In the genomic region with DNA sequence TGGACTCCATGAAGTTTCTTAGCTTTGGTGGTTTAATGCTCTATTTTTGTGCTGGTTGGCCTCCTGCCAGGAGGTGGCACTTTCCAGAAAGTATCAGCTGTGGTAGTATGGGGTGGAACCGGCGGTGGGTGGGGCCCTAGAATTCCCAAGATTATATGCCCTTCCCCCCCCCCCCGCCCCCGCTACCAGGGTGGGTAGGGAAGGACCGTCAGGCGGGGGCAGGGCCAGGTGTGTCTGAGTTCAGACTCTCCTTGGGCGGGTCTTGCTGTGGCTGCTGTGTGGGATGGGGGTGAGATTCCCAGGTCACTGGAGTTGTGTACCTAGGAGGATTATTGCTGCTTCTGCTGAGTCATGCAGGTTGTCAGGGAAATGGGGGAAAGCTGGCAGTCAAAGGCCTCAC, we compare ENCODE assay signal across 6 cellular contexts.
DNase-seq lines count a peak whose midpoint lies in the region; ATAC-seq and TF ChIP-seq lines count a peak whose summit lies in the region.
"Not testable (repeated sequence)": the region's sequence is repeated elsewhere in the genome, so short reads cannot be mapped to it uniquely, and the experiment has no call there.

No MANE protein-coding gene starts in this region.

- not testable (repeated sequence) for H3K36me3 Mint-ChIP-seq in Calu3 (ENCODE audit: insufficient read depth, unreplicated experiment); chondrocyte (ENCODE audit: low read depth)

- H3K4me2 ChIP-seq in HCT116 (ENCODE audit: low read length) = peak overlapping the region; percentile 14; the same call in 1 of the 2 replicates
- not testable (repeated sequence) for H3K4me2 ChIP-seq in hepatocyte

- TF ChIP-seq POLR2A in HCT116 (IDR thresholded peaks at IDR 0.05; ENCODE audit: borderline replicate concordance, extremely low read depth, insufficient read depth, insufficient read length) = not testable (repeated sequence)

- CTCF ChIA-PET in Calu3 (lab: Charles Lee); HCT116 (lab: Charles Lee): not testable (repeated sequence)

- not testable (repeated sequence) for H4K20me1 ChIP-seq in HCT116 (ENCODE audit: insufficient read depth); hepatocyte (ENCODE audit: insufficient read depth, poor library complexity, severe bottlenecking)

- H3K4me3 Mint-ChIP-seq in Calu3 (ENCODE audit: low read depth, unreplicated experiment); chondrocyte (ENCODE audit: unreplicated experiment): not testable (repeated sequence)

- H3K27me3 ChIP-seq in HCT116 (ENCODE audit: insufficient read depth, low read length); hepatocyte; mucosa of rectum (ENCODE audit: control insufficient read depth in 2 of 2, insufficient read depth in 2 of 2, low read length in 2 of 2): not testable (repeated sequence)

- H3K27me3 Mint-ChIP-seq in Calu3 (ENCODE audit: unreplicated experiment); chondrocyte (ENCODE audit: low read depth): not testable (repeated sequence)

- peak overlapping the region; percentile 12 for H3K27ac Mint-ChIP-seq in Calu3 (ENCODE audit: unreplicated experiment)
- not testable (repeated sequence) for H3K27ac Mint-ChIP-seq in chondrocyte (ENCODE audit: unreplicated experiment)

- H3K9ac ChIP-seq in HCT116 (ENCODE audit: low read length); mucosa of rectum (ENCODE audit: low read depth in 1 of 2, low read length in 2 of 2): not testable (repeated sequence)

- DNase-seq in Calu3 = peak; percentile 25
- not testable (repeated sequence) for DNase-seq in HCT116 (ENCODE audit: low read depth, low spot score)
- peak; percentile 66 for DNase-seq in NCI-H748 (lab: John Stamatoyannopoulos, UW; ENCODE audit: unreplicated experiment)
- DNase-seq in chondrocyte (ENCODE audit: low spot score) = peak; percentile 28
- DNase-seq in hepatocyte (ENCODE audit: low spot score) = peak; percentile 20

- not testable (repeated sequence) for H3K9me2 ChIP-seq in HCT116 (ENCODE audit: insufficient read depth); hepatocyte (replicated peaks; ENCODE audit: insufficient read depth)

- ATAC-seq in HCT116 = not testable (repeated sequence)

- H3K9me3 ChIP-seq in HCT116 (ENCODE audit: control insufficient read depth in 1 of 2, insufficient read depth in 1 of 2, low read depth in 1 of 2, low read length in 2 of 2); hepatocyte (ENCODE audit: low read depth); mucosa of rectum (ENCODE audit: control insufficient read depth in 2 of 2, low read length in 2 of 2): not testable (repeated sequence)

- not testable (repeated sequence) for H3K4me3 ChIP-seq in HCT116 (replicated peaks in 1 of 2; ENCODE audit: low read depth in 1 of 2, low read length in 2 of 2); hepatocyte; mucosa of rectum (ENCODE audit: low read length in 2 of 2)

- H3K9me3 Mint-ChIP-seq in Calu3 (ENCODE audit: low read depth, unreplicated experiment); chondrocyte (ENCODE audit: low read depth): not testable (repeated sequence)

- H3K27ac ChIP-seq in HCT116 (ENCODE audit: low read depth, low read length); hepatocyte: not testable (repeated sequence)
- H3K27ac ChIP-seq in mucosa of rectum (ENCODE audit: low read depth in 2 of 2, low read length in 2 of 2) = peak overlapping the region; percentile 22 to 43

- not testable (repeated sequence) for H3K36me3 ChIP-seq in HCT116 (ENCODE audit: control insufficient read depth in 1 of 2, insufficient read depth in 2 of 2, low read length in 2 of 2); hepatocyte (replicated peaks; ENCODE audit: insufficient read depth, low read depth); mucosa of rectum (ENCODE audit: control insufficient read depth in 2 of 2, insufficient read depth in 2 of 2, low read length in 2 of 2)

- POLR2A ChIA-PET in HCT116 (lab: Charles Lee) = not testable (repeated sequence)

- H2AFZ ChIP-seq in HCT116 (ENCODE audit: low read depth, low read length, poor library complexity, severe bottlenecking); hepatocyte: not testable (repeated sequence)

- TF ChIP-seq CTCF in Calu3 (IDR thresholded peaks at IDR 0.05; ENCODE audit: unreplicated experiment); HCT116 (IDR thresholded peaks at IDR 0.05 in 2 of 3, conservative IDR thresholded peaks at IDR 0.05 in 1 of 3; ENCODE audit: borderline replicate concordance in 1 of 3, insufficient read depth in 1 of 3, low read depth in 2 of 3, low read length in 2 of 3); chondrocyte (IDR thresholded peaks at IDR 0.05); hepatocyte (IDR thresholded peaks at IDR 0.05; ENCODE audit: poor library complexity): not testable (repeated sequence)

- not testable (repeated sequence) for H3K79me2 ChIP-seq in HCT116 (ENCODE audit: insufficient read depth, low read length); hepatocyte

- RAD21 ChIA-PET in HCT116 (lab: Charles Lee; ENCODE audit: low non-redundant PET in 1 of 2, low total read pairs in 2 of 2, uncharacterized antibody in 2 of 2, unreplicated experiment in 2 of 2) = not testable (repeated sequence)

- not testable (repeated sequence) for BruUV-seq in Calu3 (replicated peaks; lab: Mats Ljungman, UMichigan); HCT116 (replicated peaks; lab: Mats Ljungman, UMichigan)

- 76% methylated on average over 5 of the region's 7 CpGs for WGBS in hepatocyte (ENCODE audit: low lambda C conversion rate, missing lambda C conversion rate)

- H3K4me1 Mint-ChIP-seq in Calu3 (ENCODE audit: low read depth, unreplicated experiment) = peaks cover 25% of the 10 kb centered on the region
- H3K4me1 Mint-ChIP-seq in chondrocyte (ENCODE audit: low read depth) = not testable (repeated sequence)

- intact Hi-C loops in Calu3 (cut with micrococcal nuclease; ENCODE audit: unreplicated experiment); HCT116 (cut with micrococcal nuclease): not testable (repeated sequence)

- TF ChIP-seq RAD21 in HCT116 (IDR thresholded peaks at IDR 0.05; ENCODE audit: low read depth) = not testable (repeated sequence)

- H3K4me1 ChIP-seq in HCT116 (ENCODE audit: control insufficient read depth in 1 of 2, insufficient read depth in 2 of 2, low read length in 2 of 2); hepatocyte (ENCODE audit: insufficient read depth); mucosa of rectum (ENCODE audit: control insufficient read depth in 2 of 2, insufficient read depth in 2 of 2, low read length in 2 of 2): not testable (repeated sequence)
